ENCODE assay signal across 2 cellular contexts in the genomic region with DNA sequence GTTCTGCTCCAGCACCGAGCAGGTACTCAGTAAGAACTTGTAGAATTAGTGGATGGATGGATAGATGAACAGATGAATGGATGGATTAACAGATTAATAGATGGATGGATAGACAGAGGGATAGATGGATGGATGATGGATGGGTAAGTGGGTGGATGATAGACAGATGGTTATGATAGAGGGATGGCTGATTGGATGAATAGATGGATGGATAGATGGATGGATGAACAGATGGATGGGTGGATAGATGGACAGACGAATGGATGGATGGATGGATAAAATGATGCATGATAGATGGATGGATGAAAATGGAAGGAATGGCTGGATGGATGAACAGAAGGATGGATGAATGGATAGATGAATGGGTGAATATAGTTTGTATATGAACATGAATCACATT.
A peak's percentile ranks its signal among the peaks of the same experiment; 100 is the strongest.
TF ChIP-seq lines count a peak whose summit lies in the region.

No MANE protein-coding gene starts in this region.

TF ChIP-seq in HEK293T, 16 proteins besides CTCF, POLR2A, EP300 and RAD21 (continued from another document):
- TF ChIP-seq, protein P1, sequence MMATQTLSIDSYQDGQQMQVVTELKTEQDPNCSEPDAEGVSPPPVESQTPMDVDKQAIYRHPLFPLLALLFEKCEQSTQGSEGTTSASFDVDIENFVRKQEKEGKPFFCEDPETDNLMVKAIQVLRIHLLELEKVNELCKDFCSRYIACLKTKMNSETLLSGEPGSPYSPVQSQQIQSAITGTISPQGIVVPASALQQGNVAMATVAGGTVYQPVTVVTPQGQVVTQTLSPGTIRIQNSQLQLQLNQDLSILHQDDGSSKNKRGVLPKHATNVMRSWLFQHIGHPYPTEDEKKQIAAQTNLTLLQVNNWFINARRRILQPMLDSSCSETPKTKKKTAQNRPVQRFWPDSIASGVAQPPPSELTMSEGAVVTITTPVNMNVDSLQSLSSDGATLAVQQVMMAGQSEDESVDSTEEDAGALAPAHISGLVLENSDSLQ (IDR thresholded peaks at IDR 0.05), result 0 out of 2 replicates have a peak, but pooled peaks have one; percentile 9

TF ChIP-seq in H1, 55 proteins besides CTCF, POLR2A, EP300 and RAD21 (continued from another document):
- TF ChIP-seq, protein P2, sequence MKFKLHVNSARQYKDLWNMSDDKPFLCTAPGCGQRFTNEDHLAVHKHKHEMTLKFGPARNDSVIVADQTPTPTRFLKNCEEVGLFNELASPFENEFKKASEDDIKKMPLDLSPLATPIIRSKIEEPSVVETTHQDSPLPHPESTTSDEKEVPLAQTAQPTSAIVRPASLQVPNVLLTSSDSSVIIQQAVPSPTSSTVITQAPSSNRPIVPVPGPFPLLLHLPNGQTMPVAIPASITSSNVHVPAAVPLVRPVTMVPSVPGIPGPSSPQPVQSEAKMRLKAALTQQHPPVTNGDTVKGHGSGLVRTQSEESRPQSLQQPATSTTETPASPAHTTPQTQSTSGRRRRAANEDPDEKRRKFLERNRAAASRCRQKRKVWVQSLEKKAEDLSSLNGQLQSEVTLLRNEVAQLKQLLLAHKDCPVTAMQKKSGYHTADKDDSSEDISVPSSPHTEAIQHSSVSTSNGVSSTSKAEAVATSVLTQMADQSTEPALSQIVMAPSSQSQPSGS (IDR thresholded peaks at IDR 0.05; ENCODE audit: low read length), result no peak
- TF ChIP-seq TEAD4 (IDR thresholded peaks at IDR 0.05; ENCODE audit: low read depth, low read length) (no peak), POLR2AphosphoS5 (IDR thresholded peaks at IDR 0.05; ENCODE audit: low read depth, low read length) (no peak), YY1 (IDR thresholded peaks at IDR 0.05; ENCODE audit: low read depth, low read length) (no peak), SP1 (IDR thresholded peaks at IDR 0.05; ENCODE audit: low read depth, low read length) (no peak), BCL11A (IDR thresholded peaks at IDR 0.05; ENCODE audit: low read depth in 2 of 2, low read length in 2 of 2) (no peak), KDM5A (IDR thresholded peaks at IDR 0.05; ENCODE audit: low read length) (no peak), SAP30 (IDR thresholded peaks at IDR 0.05; ENCODE audit: insufficient read depth, insufficient replicate concordance, low read length) (no peak), SP2 (IDR thresholded peaks at IDR 0.05; ENCODE audit: low read length) (no peak), RXRA (IDR thresholded peaks at IDR 0.05; ENCODE audit: insufficient read depth, low read depth, low read length) (no peak), ZNF274 (IDR thresholded peaks at IDR 0.05; ENCODE audit: borderline replicate concordance, extremely low read depth, low read length) (no peak), SUZ12 (IDR thresholded peaks at IDR 0.05; ENCODE audit: low read length) (no peak)
- TF ChIP-seq, protein P3, sequence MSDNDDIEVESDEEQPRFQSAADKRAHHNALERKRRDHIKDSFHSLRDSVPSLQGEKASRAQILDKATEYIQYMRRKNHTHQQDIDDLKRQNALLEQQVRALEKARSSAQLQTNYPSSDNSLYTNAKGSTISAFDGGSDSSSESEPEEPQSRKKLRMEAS (IDR thresholded peaks at IDR 0.05), result no peak
